In the genomic region with DNA sequence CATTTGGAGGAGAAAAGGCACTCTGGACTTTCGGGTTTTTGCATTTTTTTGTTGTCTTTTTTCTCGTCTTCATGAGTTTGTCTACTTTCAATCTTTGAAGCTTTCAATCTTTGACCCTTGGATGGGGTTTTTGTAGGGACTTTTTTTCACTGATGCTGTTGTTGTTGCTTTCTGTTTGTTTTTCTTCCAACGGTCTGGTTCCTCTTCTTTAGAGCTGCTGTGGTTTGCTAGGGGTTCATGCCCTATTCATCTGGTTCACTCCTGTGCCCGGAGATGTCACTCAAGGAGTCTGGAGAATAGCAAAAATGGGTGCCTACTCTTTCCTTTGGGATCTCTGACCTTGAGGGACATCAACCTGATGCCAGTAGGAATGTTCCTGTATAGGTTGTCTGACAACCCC, we compare ENCODE assay signal across 1 cellular context.
TF ChIP-seq lines count a peak whose summit lies in the region.

No MANE protein-coding gene starts in this region.

TF ChIP-seq in GM12878, 131 proteins besides CTCF, POLR2A, EP300 and RAD21 (continued from another document):
- TF ChIP-seq RELB (IDR thresholded peaks at IDR 0.05; ENCODE audit: low read depth) = peak; percentile 73
- TF ChIP-seq IKZF1 (conservative IDR thresholded peaks at IDR 0.05) = peak; percentile 35; the same call in 1 of the 2 replicates
TF ChIP-seq in GM12878: peak in this region for 4.
